7 cellular contexts compared by ENCODE assay signal in genomic region chr1:90964444-90965035, GRCh38. TPM values are rescaled to one million over a fixed set of nuclear protein-coding genes. Genes with fewer than 3 reads are reported as not detected.
DNase-seq lines count a peak whose midpoint lies in the region; ATAC-seq and TF ChIP-seq lines count a peak whose summit lies in the region.

No MANE protein-coding gene starts in this region.

- peaks cover 50% of the 10 kb centered on the region for H4K20me1 ChIP-seq in MM.1S (ENCODE audit: insufficient read depth, low read length)

- H3K4me1 ChIP-seq in MM.1S (ENCODE audit: low read length) = peaks cover 20% of the 10 kb centered on the region
- peaks cover 0 to 4% of the 10 kb centered on the region in 2 donors for H3K4me1 ChIP-seq in naive thymus-derived CD4-positive, alpha-beta T cell (ENCODE audit: control insufficient read depth in 2 of 2, insufficient read depth in 2 of 2, low read length in 2 of 2)
- H3K4me1 ChIP-seq in CD8-positive, alpha-beta T cell (ENCODE audit: insufficient read depth, low read length) = peaks cover 9% of the 10 kb centered on the region

- intact Hi-C loops in naive thymus-derived CD4-positive, alpha-beta T cell (cut with micrococcal nuclease) = loop anchor here (1.0 to 10.0 kb wide), 6 partner anchors 37 to 850 kb away; no protein-coding TSS in a partner anchor
- intact Hi-C loops in CD8-positive, alpha-beta T cell (cut with DNase I, micrococcal nuclease) = loop anchor here (2.0 to 10.0 kb wide), 3 partner anchors 240 to 384 kb away; no protein-coding TSS in a partner anchor
- intact Hi-C loops in activated CD4-positive, alpha-beta T cell treated with anti-CD3 and anti-CD28 coated beads, Interleukin-2, amount 10 ng/mL, durations not matched to agents 24 days and 14 days (cut with micrococcal nuclease) = loop anchor here (1.0 to 2.0 kb wide), 2 partner anchors 126 to 244 kb away; no protein-coding TSS in a partner anchor

- POLR2A ChIA-PET in naive thymus-derived CD4-positive, alpha-beta T cell (lab: Charles Lee) = no interaction called here
- POLR2A ChIA-PET in CD8-positive, alpha-beta T cell (lab: Charles Lee) = interaction anchor here (0.6 kb wide), 1 partner anchor 243 kb away, joined by 3 read pairs; no protein-coding TSS in a partner anchor

- no peak overlapping the region for H3K4me3 Mint-ChIP-seq in brain
- H3K4me3 Mint-ChIP-seq in naive thymus-derived CD4-positive, alpha-beta T cell = no peak overlapping the region
- H3K4me3 Mint-ChIP-seq in CD8-positive, alpha-beta T cell = no peak overlapping the region
- H3K4me3 Mint-ChIP-seq in activated CD4-positive, alpha-beta T cell treated with anti-CD3 and anti-CD28 coated beads, Interleukin-2, amount 10 ng/mL, durations not matched to agents 24 days and 14 days = no peak overlapping the region

- H3K4me2 ChIP-seq in MM.1S (ENCODE audit: low read depth, low read length) = no peak overlapping the region

- H3K9ac ChIP-seq in MM.1S (ENCODE audit: low read length) = no peak overlapping the region

- H3K36me3 ChIP-seq in MM.1S (replicated peaks; ENCODE audit: insufficient read depth, low read length) = no peaks in the 10 kb centered on the region
- H3K36me3 ChIP-seq in naive thymus-derived CD4-positive, alpha-beta T cell (ENCODE audit: control insufficient read depth in 2 of 3, insufficient read depth in 3 of 3, low read length in 3 of 3) = no peaks in the 10 kb centered on the region
- H3K36me3 ChIP-seq in CD8-positive, alpha-beta T cell (ENCODE audit: insufficient read depth, low read length) = no peaks in the 10 kb centered on the region

- H2AFZ ChIP-seq in MM.1S (ENCODE audit: low read length) = no peak overlapping the region

- H3F3A ChIP-seq in MM.1S (ENCODE audit: insufficient read depth, low read length) = peaks cover 9% of the 10 kb centered on the region; the same call in 1 of the 2 replicates

- H3K9me2 ChIP-seq in MM.1S (replicated peaks; ENCODE audit: insufficient read depth, low read length) = no peaks in the 10 kb centered on the region

- no peak overlapping the region for H3K27ac Mint-ChIP-seq in brain
- peak overlapping the region in 2 of 9 donors; percentile 22 to 38 for H3K27ac Mint-ChIP-seq in naive thymus-derived CD4-positive, alpha-beta T cell
- H3K27ac Mint-ChIP-seq in CD8-positive, alpha-beta T cell = no peak overlapping the region
- no peak overlapping the region for H3K27ac Mint-ChIP-seq in activated CD4-positive, alpha-beta T cell treated with anti-CD3 and anti-CD28 coated beads, Interleukin-2, amount 10 ng/mL, durations not matched to agents 24 days and 14 days

- DNase-seq in MM.1S = peak; percentile 9
- DNase-seq in naive thymus-derived CD4-positive, alpha-beta T cell = peak in 3 of 9 donors; percentile 4 to 28 (median 9)
- no peak for DNase-seq in CD8-positive, alpha-beta T cell
- DNase-seq in activated CD4-positive, alpha-beta T cell treated with anti-CD3 and anti-CD28 coated beads, Interleukin-2, amount 10 ng/mL, durations not matched to agents 24 days and 14 days = no peak
- DNase-seq in stimulated activated CD4-positive, alpha-beta T cell treated with anti-CD3 and anti-CD28 coated beads, Interleukin-12 subunit alpha, Interleukin-12 subunit beta, amount 100 ng/mL, for 4 hours = no peak

- H3K9me3 ChIP-seq in MM.1S (replicated peaks; ENCODE audit: insufficient read depth, low read length) = no peaks in the 10 kb centered on the region
- no peaks in the 10 kb centered on the region for H3K9me3 ChIP-seq in naive thymus-derived CD4-positive, alpha-beta T cell (ENCODE audit: control insufficient read depth in 2 of 3, low read length in 3 of 3)
- no peaks in the 10 kb centered on the region for H3K9me3 ChIP-seq in CD8-positive, alpha-beta T cell (ENCODE audit: low read length)

- peak; percentile 19; the same call in 1 of the 3 replicates for TF ChIP-seq CTCF in GM12872 (IDR thresholded peaks at IDR 0.05; ENCODE audit: insufficient read depth, low read depth, low read length)
- peak; percentile 47 for TF ChIP-seq CTCF in MM.1S (IDR thresholded peaks at IDR 0.05; ENCODE audit: low read length)
- TF ChIP-seq CTCF in brain (conservative IDR thresholded peaks at IDR 0.05) = peak; percentile 62 to 74
- TF ChIP-seq CTCF in CD8-positive, alpha-beta T cell (IDR thresholded peaks at IDR 0.05) = no peak

- CTCF ChIA-PET in naive thymus-derived CD4-positive, alpha-beta T cell (lab: Charles Lee) = interaction anchor here (0.6 to 1.3 kb wide), 3 partner anchors 10 to 386 kb away, joined by 4 to 5 read pairs (median 5); no protein-coding TSS in a partner anchor
- CTCF ChIA-PET in CD8-positive, alpha-beta T cell (lab: Charles Lee) = interaction anchor here (0.6 to 1.0 kb wide), 3 partner anchors 10 to 384 kb away, joined by 3 to 5 read pairs (median 4); no protein-coding TSS in a partner anchor

- peak; percentile 55 for ATAC-seq in naive thymus-derived CD4-positive, alpha-beta T cell
- ATAC-seq in CD8-positive, alpha-beta T cell = no peak

- no peaks in the 10 kb centered on the region for H3K27me3 Mint-ChIP-seq in brain
- no peaks in the 10 kb centered on the region for H3K27me3 Mint-ChIP-seq in naive thymus-derived CD4-positive, alpha-beta T cell
- H3K27me3 Mint-ChIP-seq in CD8-positive, alpha-beta T cell (ENCODE audit: low read depth) = no peaks in the 10 kb centered on the region
- H3K27me3 Mint-ChIP-seq in activated CD4-positive, alpha-beta T cell treated with anti-CD3 and anti-CD28 coated beads, Interleukin-2, amount 10 ng/mL, durations not matched to agents 24 days and 14 days = no peaks in the 10 kb centered on the region

- peaks cover 37% of the 10 kb centered on the region for H3K36me3 Mint-ChIP-seq in brain
- peaks cover 3 to 20% (median 13%) of the 10 kb centered on the region in 5 donors for H3K36me3 Mint-ChIP-seq in naive thymus-derived CD4-positive, alpha-beta T cell
- H3K36me3 Mint-ChIP-seq in CD8-positive, alpha-beta T cell = peaks cover 29% of the 10 kb centered on the region
- H3K36me3 Mint-ChIP-seq in activated CD4-positive, alpha-beta T cell treated with anti-CD3 and anti-CD28 coated beads, Interleukin-2, amount 10 ng/mL, durations not matched to agents 24 days and 14 days (ENCODE audit: low read depth) = peaks cover 4% of the 10 kb centered on the region

- peaks cover 1 to 11% (median 7%) of the 10 kb centered on the region in 5 experiments for H3K9me3 Mint-ChIP-seq in brain
- peaks cover 0 to under 1% (median 0%) of the 10 kb centered on the region in 11 donors for H3K9me3 Mint-ChIP-seq in naive thymus-derived CD4-positive, alpha-beta T cell
- H3K9me3 Mint-ChIP-seq in CD8-positive, alpha-beta T cell = peaks cover under 1% of the 10 kb centered on the region
- no peaks in the 10 kb centered on the region for H3K9me3 Mint-ChIP-seq in activated CD4-positive, alpha-beta T cell treated with anti-CD3 and anti-CD28 coated beads, Interleukin-2, amount 10 ng/mL, durations not matched to agents 24 days and 14 days

- no peak overlapping the region for H3K27ac ChIP-seq in MM.1S (ENCODE audit: low read length)
- no peak overlapping the region for H3K27ac ChIP-seq in naive thymus-derived CD4-positive, alpha-beta T cell (ENCODE audit: low read depth, low read length)
- H3K27ac ChIP-seq in CD8-positive, alpha-beta T cell (ENCODE audit: low read depth, low read length) = no peak overlapping the region

- H3K4me3 ChIP-seq in MM.1S (ENCODE audit: low read length) = no peak overlapping the region
- H3K4me3 ChIP-seq in naive thymus-derived CD4-positive, alpha-beta T cell (ENCODE audit: low read length) = no peak overlapping the region
- H3K4me3 ChIP-seq in CD8-positive, alpha-beta T cell (ENCODE audit: low read depth, low read length) = no peak overlapping the region

- peaks cover 76% of the 10 kb centered on the region for H3K79me2 ChIP-seq in MM.1S (ENCODE audit: low read length)

- H3K4me1 Mint-ChIP-seq in brain = peaks cover 7% of the 10 kb centered on the region
- peaks cover 9 to 71% (median 59%) of the 10 kb centered on the region in 7 donors for H3K4me1 Mint-ChIP-seq in naive thymus-derived CD4-positive, alpha-beta T cell
- H3K4me1 Mint-ChIP-seq in CD8-positive, alpha-beta T cell (ENCODE audit: low read depth) = peaks cover 62% of the 10 kb centered on the region
- peaks cover 9% of the 10 kb centered on the region for H3K4me1 Mint-ChIP-seq in activated CD4-positive, alpha-beta T cell treated with anti-CD3 and anti-CD28 coated beads, Interleukin-2, amount 10 ng/mL, durations not matched to agents 24 days and 14 days

- no peaks in the 10 kb centered on the region for H3K27me3 ChIP-seq in MM.1S (replicated peaks; ENCODE audit: insufficient read depth, low read length)
- no peaks in the 10 kb centered on the region for H3K27me3 ChIP-seq in naive thymus-derived CD4-positive, alpha-beta T cell (ENCODE audit: control insufficient read depth in 2 of 2, insufficient read depth in 2 of 2, low read length in 2 of 2)
- H3K27me3 ChIP-seq in CD8-positive, alpha-beta T cell (ENCODE audit: insufficient read depth, low read length) = no peaks in the 10 kb centered on the region

RNA-seq across cellular contexts. Expression of gene ZNF644, which starts 57.3 kb away (rescaled TPM):
- 7.4 TPM for polyA plus RNA-seq in brain (ENCODE audit: insufficient read depth, low read depth, low replicate concordance)
- 100 to 1,000 TPM in 2 of 5 experiments, 10 to 100 TPM in 3; 63.5 to 117 (median 85.2) TPM for total RNA-seq in naive thymus-derived CD4-positive, alpha-beta T cell
- 10 to 100 TPM; 53.9 to 78.5 TPM for polyA plus RNA-seq in naive thymus-derived CD4-positive, alpha-beta T cell
- total RNA-seq in CD8-positive, alpha-beta T cell = 100 to 1,000 TPM; 105 to 109 TPM
- total RNA-seq in activated CD4-positive, alpha-beta T cell treated with anti-CD3 and anti-CD28 coated beads, Interleukin-2, amount 10 ng/mL, durations not matched to agents 24 days and 14 days = 57.0 and 57.7 TPM in 2 replicates
